In genomic region chrX:1592128-1592862, GRCh38 we compare ENCODE assay signal across 8 cellular contexts. TPM values are rescaled to one million over a fixed set of nuclear protein-coding genes. Genes with fewer than 3 reads are reported as not detected.
DNase-seq lines count a peak whose midpoint lies in the region; ATAC-seq and TF ChIP-seq lines count a peak whose summit lies in the region.

No MANE protein-coding gene starts in this region.

- peak overlapping the region; percentile 95 for H2AK9ac ChIP-seq in IMR-90 (replicated peaks; ENCODE audit: low read depth, low read length, poor library complexity)

- BruUV-seq in IMR-90 (replicated peaks; lab: Mats Ljungman, UMichigan), result no TSS peak

- H3K9me3 Mint-ChIP-seq in stimulated activated naive CD8-positive, alpha-beta T cell treated with anti-CD3 and anti-CD28 coated beads, Interleukin-15, amount 100 ng/mL, for 72 hours, result no peaks in the 10 kb centered on the region

- no peak overlapping the region for H3K23ac ChIP-seq in IMR-90 (ENCODE audit: low read depth, low read length)

- no peak overlapping the region for H3K14ac ChIP-seq in IMR-90 (replicated peaks; ENCODE audit: low read depth, low read length)

- no peak overlapping the region for H3K56ac ChIP-seq in IMR-90 (ENCODE audit: extremely low read depth, insufficient read depth, low read length)

- ATAC-seq in GM19455 (IDR thresholded peaks at IDR 0.05; ENCODE audit: unreplicated experiment) (peak; percentile 43), IMR-90 (ENCODE audit: low read depth) (peak; percentile 27)
- ATAC-seq in stimulated activated naive CD8-positive, alpha-beta T cell treated with anti-CD3 and anti-CD28 coated beads, Interleukin-15, amount 100 ng/mL, for 72 hours, result peak; percentile 56

- H2BK5ac ChIP-seq in IMR-90 (ENCODE audit: low read depth, low read length, poor library complexity, severe bottlenecking), result peak overlapping the region; percentile 17

- H2BK20ac ChIP-seq in IMR-90 (ENCODE audit: low read depth, low read length), result no peak overlapping the region

- H3K36me3 ChIP-seq in IMR-90 (ENCODE audit: control insufficient read depth, insufficient read depth, low read length) (peaks cover 35% of the 10 kb centered on the region), kidney epithelial cell (ENCODE audit: control insufficient read depth, insufficient read depth, low read length) (peaks cover 4% of the 10 kb centered on the region)

- TF ChIP-seq CTCF in IMR-90 (conservative IDR thresholded peaks at IDR 0.05; ENCODE audit: low read depth, low read length) (no peak), astrocyte of the cerebellum (IDR thresholded peaks at IDR 0.05; ENCODE audit: low read depth, low read length, missing control alignments) (no peak), kidney epithelial cell (IDR thresholded peaks at IDR 0.05; ENCODE audit: insufficient read depth, low read length, poor library complexity, severe bottlenecking) (no peak)

- peak overlapping the region; percentile 85 for H2AFZ ChIP-seq in IMR-90 (replicated peaks; ENCODE audit: low read length, poor library complexity)

- no peak overlapping the region; the same call in 1 of the 2 replicates for H4K5ac ChIP-seq in IMR-90 (ENCODE audit: low read depth, low read length)

- peaks cover 44% of the 10 kb centered on the region for H4K20me1 ChIP-seq in IMR-90 (ENCODE audit: insufficient read depth, low read length)

- H3K79me1 ChIP-seq in IMR-90 (ENCODE audit: low read depth in 1 of 2, low read length in 2 of 2), result peaks cover 7 to 26% of the 10 kb centered on the region in 2 experiments

- dilution Hi-C loops in IMR-90 (cut with HindIII; ENCODE audit: low sequenced_read_pairs, unreplicated experiment), result no loop called here

- CTCF ChIA-PET in IMR-90 (lab: Yijun Ruan, JAX), result no interaction called here

- peak overlapping the region; percentile 23; the same call in 1 of the 2 replicates for H4K91ac ChIP-seq in IMR-90 (ENCODE audit: insufficient read depth, low read depth, low read length)

- peaks cover 3% of the 10 kb centered on the region; the same call in 1 of the 2 replicates for H3K4me1 ChIP-seq in IMR-90 (ENCODE audit: control insufficient read depth, insufficient read depth, low read length)

- H3K4ac ChIP-seq in IMR-90 (ENCODE audit: low read depth, low read length), result peak overlapping the region; percentile 11; the same call in 1 of the 2 replicates

- H3K4me2 ChIP-seq in IMR-90 (ENCODE audit: low read depth, low read length), result peak overlapping the region; percentile 92

- peak overlapping the region in 1 of 2 experiments; percentile 9; a peak in 2 of 4 replicates for H4K8ac ChIP-seq in IMR-90 (ENCODE audit: low read depth in 2 of 2, low read length in 2 of 2)

- DNase-seq in ELF-1 (ENCODE audit: low read depth, low spot score) (peak; percentile 49), IMR-90 (peak; percentile 5), astrocyte of the cerebellum (ENCODE audit: low read depth) (peak; percentile 2), kidney epithelial cell (ENCODE audit: low read depth) (no peak), NCI-H524 treated with DMSO at 0.1 percent for 48 hours (lab: John Stamatoyannopoulos, UW) (no peak), inferior parietal cortex (ENCODE audit: extremely low spot score) (no peak)
- peak in 1 of 2 donors; percentile 55 for DNase-seq in stimulated activated naive CD8-positive, alpha-beta T cell treated with anti-CD3 and anti-CD28 coated beads, Interleukin-15, amount 100 ng/mL, for 72 hours

- intact Hi-C loops in IMR-90 (cut with micrococcal nuclease), result no loop called here

- peak overlapping the region; percentile 98 for H3K27ac Mint-ChIP-seq in stimulated activated naive CD8-positive, alpha-beta T cell treated with anti-CD3 and anti-CD28 coated beads, Interleukin-15, amount 100 ng/mL, for 72 hours

- 0% methylated on average over 6 of the region's 34 CpGs; no CpG with 5 or more reads in 1 of the 2 experiments for WGBS in IMR-90 (ENCODE audit: extremely low coverage in 2 of 2, insufficient read length in 1 of 2), 2 experiments

- H3K27me3 Mint-ChIP-seq in stimulated activated naive CD8-positive, alpha-beta T cell treated with anti-CD3 and anti-CD28 coated beads, Interleukin-15, amount 100 ng/mL, for 72 hours, result no peaks in the 10 kb centered on the region

- H2BK15ac ChIP-seq in IMR-90 (ENCODE audit: low read depth, low read length), result no peak overlapping the region

- H3K4me3 ChIP-seq in IMR-90 (ENCODE audit: insufficient read depth, low read depth, low read length), result peak overlapping the region; percentile 95
- peak overlapping the region; percentile 93 for H3K4me3 ChIP-seq in astrocyte of the cerebellum (ENCODE audit: low read depth, low read length)
- peak overlapping the region; percentile 97 for H3K4me3 ChIP-seq in kidney epithelial cell (ENCODE audit: low read depth, low read length)

- H3K4me3 Mint-ChIP-seq in stimulated activated naive CD8-positive, alpha-beta T cell treated with anti-CD3 and anti-CD28 coated beads, Interleukin-15, amount 100 ng/mL, for 72 hours, result peak overlapping the region; percentile 99

- in situ Hi-C loops in IMR-90 (cut with MboI; ENCODE audit: low sequenced_read_pairs) (loop anchor here (25.0 kb wide), 1 partner anchor 130 kb away; the partner anchor contains the start of gene ASMTL), astrocyte of the cerebellum (cut with HindIII; ENCODE audit: low sequenced_read_pairs) (no loop called here)

- no peak overlapping the region for H2BK120ac ChIP-seq in IMR-90 (ENCODE audit: low read depth, low read length)

- H3K4me1 Mint-ChIP-seq in stimulated activated naive CD8-positive, alpha-beta T cell treated with anti-CD3 and anti-CD28 coated beads, Interleukin-15, amount 100 ng/mL, for 72 hours, result peaks cover 32% of the 10 kb centered on the region

- no peak for TF ChIP-seq POLR2A in IMR-90 (IDR thresholded peaks at IDR 0.05; ENCODE audit: low read depth, low read length)

- peak overlapping the region; percentile 95 for H3K9ac ChIP-seq in IMR-90 (ENCODE audit: low read depth, low read length)

- H3K18ac ChIP-seq in IMR-90 (ENCODE audit: low read depth, low read length), result no peak overlapping the region; the same call in 1 of the 2 replicates

- POLR2A ChIA-PET in IMR-90 (lab: Charles Lee; ENCODE audit: unreplicated experiment), result no interaction called here

- H3K27me3 ChIP-seq in IMR-90 (ENCODE audit: control insufficient read depth, insufficient read depth, low read length) (no peaks in the 10 kb centered on the region), kidney epithelial cell (ENCODE audit: control insufficient read depth, insufficient read depth, low read length) (no peaks in the 10 kb centered on the region)

- TF ChIP-seq RAD21 in IMR-90 (IDR thresholded peaks at IDR 0.05; ENCODE audit: low read length), result no peak

- H3K27ac ChIP-seq in IMR-90 (ENCODE audit: insufficient read depth, low read length), result peak overlapping the region; percentile 83

- no peaks in the 10 kb centered on the region; the same call in 1 of the 2 replicates for H3K9me1 ChIP-seq in IMR-90 (ENCODE audit: insufficient read depth, low read length)

- H3K9me3 ChIP-seq in IMR-90 (ENCODE audit: control insufficient read depth, insufficient read depth, low read length), result no peaks in the 10 kb centered on the region

- H2AK5ac ChIP-seq in IMR-90 (ENCODE audit: low read depth, low read length), result peak overlapping the region; percentile 35; the same call in 1 of the 2 replicates

TF ChIP-seq in IMR-90, 13 proteins besides CTCF, POLR2A, EP300 and RAD21 (continues in another document):
- TF ChIP-seq USF2 (IDR thresholded peaks at IDR 0.05; ENCODE audit: low read depth, low read length) (no peak), CHD1 (IDR thresholded peaks at IDR 0.05; ENCODE audit: low read depth, low read length) (no peak), RFX5 (IDR thresholded peaks at IDR 0.05; ENCODE audit: low read depth, low read length) (no peak), BHLHE40 (IDR thresholded peaks at IDR 0.05; ENCODE audit: low read depth, low read length) (no peak), MAFK (IDR thresholded peaks at IDR 0.05; ENCODE audit: low read depth, low read length) (no peak), NFE2L2 (IDR thresholded peaks at IDR 0.05; ENCODE audit: low read depth, low read length) (no peak), MXI1 (IDR thresholded peaks at IDR 0.05; ENCODE audit: borderline replicate concordance, low read depth, low read length) (no peak), MAZ (IDR thresholded peaks at IDR 0.05; ENCODE audit: borderline replicate concordance, low read depth, low read length) (no peak; the same call in 1 of the 2 replicates), CEBPB (IDR thresholded peaks at IDR 0.05; ENCODE audit: low read depth, low read length) (no peak), RCOR1 (IDR thresholded peaks at IDR 0.05; ENCODE audit: insufficient replicate concordance, low read length) (no peak)

RNA-seq across cellular contexts. Expression of gene AKAP17A, which starts 0.9 kb away (rescaled TPM):
- total RNA-seq in IMR-90 (2012; rRNA removed) (9.0 and 10.6 TPM in 2 replicates), kidney epithelial cell (54.4 and 57.6 TPM in 2 replicates)
- 23.7 and 27.0 TPM in 2 replicates for polyA plus RNA-seq in IMR-90 (2012; rRNA removed)
- 17.4 and 21.9 TPM in 2 replicates for polyA plus RNA-seq in IMR-90 (2012; cell fraction: cytosol; rRNA removed)
- 141 and 199 TPM in 2 replicates for polyA plus RNA-seq in IMR-90 (2012; cell fraction: nucleus; rRNA removed; ENCODE audit: low replicate concordance)

RNA-seq across cellular contexts. Expression of gene ASMT, which starts 22.6 kb away (rescaled TPM):
- total RNA-seq in IMR-90 (2012; rRNA removed) (not detected in 2 replicates), kidney epithelial cell (not detected in 2 replicates)
- polyA plus RNA-seq in IMR-90 (2012; rRNA removed), result not detected in 2 replicates
- 0.02 TPM in 1 of 2 replicates, not detected in the other for polyA plus RNA-seq in IMR-90 (2012; cell fraction: cytosol; rRNA removed)
- 0.73 and 0.90 TPM in 2 replicates for polyA plus RNA-seq in IMR-90 (2012; cell fraction: nucleus; rRNA removed; ENCODE audit: low replicate concordance)

RNA-seq across cellular contexts. Expression of gene P2RY8, which starts 55.3 kb away (rescaled TPM):
- total RNA-seq in IMR-90 (2012; rRNA removed) (not detected in 2 replicates), kidney epithelial cell (not detected in 2 replicates)
- not detected in 2 replicates for polyA plus RNA-seq in IMR-90 (2012; rRNA removed)
- not detected in 2 replicates for polyA plus RNA-seq in IMR-90 (2012; cell fraction: cytosol; rRNA removed)
- not detected in 2 replicates for polyA plus RNA-seq in IMR-90 (2012; cell fraction: nucleus; rRNA removed; ENCODE audit: low replicate concordance)

Comparison
In these comparisons a context has a peak if more than half of its experiments do, and no peak if none do; other contexts are left out.
1. DNase-seq: peak in ELF-1 (single experiment), IMR-90 (single experiment) and astrocyte of the cerebellum (single experiment); none in kidney epithelial cell (single experiment), NCI-H524 treated with DMSO at 0.1 percent for 48 hours (single experiment) and inferior parietal cortex (single experiment).
2. Peak in every context shown above with its lines, with median percentiles within 50 percentile points of each other: ATAC-seq and H3K4me3 ChIP-seq.